In genomic region chr2:237739101-237739500, GRCh38 we compare ENCODE assay signal across 14 cellular contexts. TPM values are rescaled to one million over a fixed set of nuclear protein-coding genes. Genes with fewer than 3 reads are reported as not detected.
DNase-seq lines count a peak whose midpoint lies in the region; ATAC-seq and TF ChIP-seq lines count a peak whose summit lies in the region.
"Had no signal": no experiment of that assay in that cellular context is flagged by ENCODE, and none has a peak within 500 bp of the region (broad histone marks: within the 10 kb centered on the region; RNA-seq: fewer than 3 reads in every experiment).

No MANE protein-coding gene starts in this region.

- H3K27ac Mint-ChIP-seq in CD4-positive, CD25-positive, alpha-beta regulatory T cell = peak overlapping the region in 2 of 3 donors; percentile 65 to 86

- H3K9me3 ChIP-seq in CD4-positive, CD25-positive, alpha-beta regulatory T cell (ENCODE audit: control insufficient read depth in 2 of 2, low read length in 2 of 2) = no peaks in the 10 kb centered on the region
- H3K9me3 ChIP-seq in ascending aorta = no peaks in the 10 kb centered on the region
- H3K9me3 ChIP-seq: mucosa of descending colon had no signal

- H3K36me3 Mint-ChIP-seq in CD4-positive, CD25-positive, alpha-beta regulatory T cell = peaks cover 8% of the 10 kb centered on the region

- H3K4me3 Mint-ChIP-seq in CD4-positive, CD25-positive, alpha-beta regulatory T cell = no peak overlapping the region

- no peaks in the 10 kb centered on the region for H3K27me3 ChIP-seq in CD4-positive, CD25-positive, alpha-beta regulatory T cell (ENCODE audit: control insufficient read depth, insufficient read depth, low read length)
- no peaks in the 10 kb centered on the region for H3K27me3 ChIP-seq in ascending aorta

- H3K4me3 ChIP-seq in CD4-positive, CD25-positive, alpha-beta regulatory T cell (ENCODE audit: low read depth, low read length) = no peak overlapping the region
- peak overlapping the region in 1 of 2 donors; percentile 33 for H3K4me3 ChIP-seq in ascending aorta
- H3K4me3 ChIP-seq: mucosa of descending colon, skin epidermis had no signal

- peaks cover 43% of the 10 kb centered on the region for H3K36me3 ChIP-seq in CD4-positive, CD25-positive, alpha-beta regulatory T cell (ENCODE audit: control insufficient read depth, insufficient read depth, low read length)
- H3K36me3 ChIP-seq in ascending aorta = peaks cover 16 to 21% of the 10 kb centered on the region in 2 donors

- peaks cover 10% of the 10 kb centered on the region for H3K4me1 ChIP-seq in CD4-positive, CD25-positive, alpha-beta regulatory T cell (ENCODE audit: control insufficient read depth, insufficient read depth, low read length, poor library complexity, severe bottlenecking)
- H3K4me1 ChIP-seq in ascending aorta = peaks cover 22 to 58% of the 10 kb centered on the region in 2 donors

- intact Hi-C loops in ascending aorta (cut with DNase I) (no loop called here), sciatic nerve (cut with DNase I) (no loop called here)

- H3K27ac ChIP-seq in CD4-positive, CD25-positive, alpha-beta regulatory T cell (ENCODE audit: insufficient read depth, low read length, poor library complexity, severe bottlenecking) = no peak overlapping the region
- H3K27ac ChIP-seq in ascending aorta = peak overlapping the region; percentile 79 to 87
- H3K27ac ChIP-seq: HL-60 had no signal

- H3K9me3 Mint-ChIP-seq in CD4-positive, CD25-positive, alpha-beta regulatory T cell = no peaks in the 10 kb centered on the region

- DNase-seq in CD4-positive, CD25-positive, alpha-beta regulatory T cell = no peak
- peak; percentile 46 to 90 for DNase-seq in ascending aorta (ENCODE audit: low spot score in 2 of 2)
- DNase-seq in iPS-NIHi11 (ENCODE audit: low spot score) = peak; percentile 39
- DNase-seq in sciatic nerve (ENCODE audit: low spot score) = no peak
- DNase-seq in activated CD4-positive, alpha-beta T cell treated with anti-CD3 and anti-CD28 coated beads for 48 hours = no peak
- no peak for DNase-seq in NCI-H510A (lab: John Stamatoyannopoulos, UW)
- no peak for DNase-seq in SK-N-DZ (ENCODE audit: low spot score)
- no peak for DNase-seq in kidney tubule cell (ENCODE audit: low spot score)
- DNase-seq: activated effector memory CD4-positive, alpha-beta T cell treated with anti-CD3 and anti-CD28 coated beads, Interleukin-2, amount 50 U/mL, for 16 hours; mucosa of descending colon; NCI-H2081 treated with DMSO at 0.1 percent for 48 hours had no signal

- ATAC-seq in CD4-positive, CD25-positive, alpha-beta regulatory T cell (ENCODE audit: low read depth in 2 of 2) = no peak
- peak; percentile 57 for ATAC-seq in sciatic nerve
- ATAC-seq: esophagus mucosa, mucosa of descending colon had no signal

- H3K27me3 Mint-ChIP-seq in CD4-positive, CD25-positive, alpha-beta regulatory T cell = no peaks in the 10 kb centered on the region

- peaks cover 25 to 52% (median 40%) of the 10 kb centered on the region in 4 donors for H3K4me1 Mint-ChIP-seq in CD4-positive, CD25-positive, alpha-beta regulatory T cell

- peak in 1 of 3 experiments; percentile 8 for TF ChIP-seq CTCF in ascending aorta (IDR thresholded peaks at IDR 0.05)

RNA-seq across cellular contexts. Expression of gene RBM44, which starts 59.5 kb away (rescaled TPM):
- total RNA-seq in CD4-positive, CD25-positive, alpha-beta regulatory T cell = 4.5 TPM
- under 1 TPM in 2 of 4 donors, not detected in 2; 0.21 to 0.28 TPM for polyA plus RNA-seq in CD4-positive, CD25-positive, alpha-beta regulatory T cell
- total RNA-seq in ascending aorta (8.5 TPM), sciatic nerve (1.2 TPM)
- 6.3 and 12.3 TPM in 2 replicates for polyA plus RNA-seq in SK-N-DZ (2014; cell fraction: cytosol; rRNA removed)
- 32.1 and 33.6 TPM in 2 replicates for polyA plus RNA-seq in SK-N-DZ (2014; cell fraction: nucleus; rRNA removed)

Comparison
In these comparisons a context has a peak if more than half of its experiments do, and no peak if none do; other contexts are left out.
1. DNase-seq: peak in ascending aorta (2 of 2) and iPS-NIHi11 (single experiment); none in CD4-positive, CD25-positive, alpha-beta regulatory T cell (0 of 3), sciatic nerve (single experiment), activated CD4-positive, alpha-beta T cell treated with anti-CD3 and anti-CD28 coated beads for 48 hours (single experiment), NCI-H510A (single experiment), SK-N-DZ (single experiment) and kidney tubule cell (single experiment).